ENCODE assay signal across 35 cellular contexts in genomic region chr4:9146967-9147366, GRCh38. TPM values are rescaled to one million over a fixed set of nuclear protein-coding genes. Genes with fewer than 3 reads are reported as not detected.
"Had no signal": no experiment of that assay in that cellular context is flagged by ENCODE, and none has a peak within 500 bp of the region (broad histone marks: within the 10 kb centered on the region; RNA-seq: fewer than 3 reads in every experiment).

No MANE protein-coding gene starts in this region.

- H3K27me3 ChIP-seq: SJSA1 had no signal

- ATAC-seq: activated CD4-positive, alpha-beta T cell treated with anti-CD3 and anti-CD28 coated beads for 36 hours; activated CD4-positive, CD25-positive, alpha-beta regulatory T cell treated with anti-CD3 and anti-CD28 coated beads, Interleukin-2, amount 50 U/mL, for 24 hours; activated CD8-positive, alpha-beta memory T cell treated with anti-CD3 and anti-CD28 coated beads, Interleukin-2, amount 10 ng/mL, durations not matched to agents 7 days and 5 days; activated naive CD8-positive, alpha-beta T cell treated with anti-CD3 and anti-CD28 coated beads, Interleukin-2, amount 50 U/mL, for 24 hours; Panc1; WTC11 had no signal

- H3K27ac ChIP-seq: SJSA1 had no signal

- H3K4me2 ChIP-seq: SK-N-SH had no signal

- H3K4me3 ChIP-seq: SJSA1 had no signal

- H3K9me3 ChIP-seq: SJSA1, SK-N-SH had no signal

- DNase-seq: activated CD4-positive, alpha-beta memory T cell treated with anti-CD3 and anti-CD28 coated beads, Interleukin-2, amount 10 ng/mL, durations not matched to agents 7 days and 5 days; activated CD4-positive, alpha-beta T cell treated with anti-CD3 and anti-CD28 coated beads for 36 hours; activated CD4-positive, alpha-beta T cell treated with anti-CD3 and anti-CD28 coated beads, Interleukin-2, amount 50 U/mL, for 1 hour; activated CD8-positive, alpha-beta memory T cell treated with anti-CD3 and anti-CD28 coated beads for 24 hours; activated CD8-positive, alpha-beta memory T cell treated with anti-CD3 and anti-CD28 coated beads, Interleukin-2, amount 10 ng/mL, durations not matched to agents 7 days and 5 days; activated CD8-positive, alpha-beta memory T cell treated with anti-CD3 and anti-CD28 coated beads, Interleukin-2, amount 50 U/mL, for 48 hours; activated effector memory CD4-positive, alpha-beta T cell treated with Interleukin-2 at 50 U/mL for 16 hours; activated naive CD4-positive, alpha-beta T cell treated with anti-CD3 and anti-CD28 coated beads, Interleukin-2, amount 10 ng/mL, durations not matched to agents 7 days and 5 days; activated naive CD8-positive, alpha-beta T cell treated with anti-CD3 and anti-CD28 coated beads, Interleukin-2, amount 50 U/mL, for 24 hours; activated T-cell treated with anti-CD3 and anti-CD28 coated beads, Interleukin-2, amount 50 U/mL, for 48 hours; anterior cingulate cortex; caudate nucleus; Kasumi-1; MM.1S; MV-4-11; NCI-H1092; NCI-H1417; NCI-H146; NCI-H187; NCI-H2029 treated with DMSO at 0.1 percent for 48 hours; NCI-H2107; NCI-H2171; NCI-H226; NCI-H446 treated with DMSO at 0.1 percent for 48 hours; NCI-H69; SHP77; SK-N-SH had no signal

- FAIRE-seq: bronchial epithelial cell, TTC549 had no signal

- H3K36me3 ChIP-seq: SJSA1 had no signal

- H3K9ac ChIP-seq: SK-N-SH had no signal

RNA-seq across cellular contexts. Expression of gene FAM90A26, which starts 23.2 kb away (rescaled TPM):
- total RNA-seq: activated CD4-positive, alpha-beta memory T cell treated with anti-CD3 and anti-CD28 coated beads, Interleukin-2, amount 10 ng/mL, durations not matched to agents 7 days and 5 days; activated CD4-positive, alpha-beta T cell treated with anti-CD3 and anti-CD28 coated beads for 36 hours; activated CD8-positive, alpha-beta memory T cell treated with anti-CD3 and anti-CD28 coated beads, Interleukin-2, amount 10 ng/mL, durations not matched to agents 7 days and 5 days; bronchial epithelial cell; cerebellum; RPMI7951; SJSA1; WTC11 had no signal
- polyA plus RNA-seq: SK-N-SH had no signal
